ENCODE assay signal across 19 cellular contexts in genomic region chr5:41638685-41639084, GRCh38.
DNase-seq lines count a peak whose midpoint lies in the region; ATAC-seq and TF ChIP-seq lines count a peak whose summit lies in the region.
"Had no signal": no experiment of that assay in that cellular context is flagged by ENCODE, and none has a peak within 500 bp of the region (broad histone marks: within the 10 kb centered on the region; RNA-seq: fewer than 3 reads in every experiment).

No MANE protein-coding gene starts in this region.

- CTCF ChIA-PET in Caco-2 (lab: Charles Lee): interaction anchor here (1.0 to 1.5 kb wide), 3 partner anchors 113 to 734 kb away, joined by 3 to 7 read pairs (median 5); no protein-coding TSS in a partner anchor
- CTCF ChIA-PET in PC-3 (lab: Charles Lee): no interaction called here

- H3K9me3 Mint-ChIP-seq in Caco-2 (ENCODE audit: unreplicated experiment): no peaks in the 10 kb centered on the region
- H3K9me3 Mint-ChIP-seq: CD8-positive, alpha-beta T cell had no signal

- H3K36me3 ChIP-seq in Caco-2 (ENCODE audit: control insufficient read depth, insufficient read depth, low read length) (no peaks in the 10 kb centered on the region; the same call in 1 of the 2 replicates), PC-3 (ENCODE audit: low read depth, low read length) (no peaks in the 10 kb centered on the region), right lobe of liver (no peaks in the 10 kb centered on the region)
- H3K36me3 ChIP-seq: BLaER1 had no signal

- peaks cover 13% of the 10 kb centered on the region for H3K4me1 Mint-ChIP-seq in Caco-2 (ENCODE audit: low read depth, unreplicated experiment)
- H3K4me1 Mint-ChIP-seq: B cell; CD4-positive, CD25-positive, alpha-beta regulatory T cell had no signal

- no peak overlapping the region for H3K4me2 ChIP-seq in PC-3 (ENCODE audit: low read length)
- H3K4me2 ChIP-seq: BLaER1 had no signal

- no peak overlapping the region for H2AFZ ChIP-seq in PC-3 (ENCODE audit: low read length)
- H2AFZ ChIP-seq: GM23248 had no signal

- peak; percentile 47 to 56 for DNase-seq in Caco-2
- peak; percentile 46 for DNase-seq in PC-3
- DNase-seq in left lobe of liver (ENCODE audit: low spot score): no peak
- DNase-seq in right lobe of liver: peak in 1 of 3 donors; percentile 55
- DNase-seq in SKM-1 (lab: John Stamatoyannopoulos, UW; ENCODE audit: unreplicated experiment): no peak
- DNase-seq in OCI-M1 (lab: John Stamatoyannopoulos, UW): no peak
- DNase-seq: CD4-positive, CD25-positive, alpha-beta regulatory T cell; CD8-positive, alpha-beta T cell; DMS 273 treated with DMSO at 0.1 percent for 48 hours; DND-41; GM23248; H7; HCEC 1CT had no signal

- H3K9me2 ChIP-seq in PC-3 (replicated peaks; ENCODE audit: low read length): no peaks in the 10 kb centered on the region

- no peak overlapping the region for H3K4me3 ChIP-seq in Caco-2 (ENCODE audit: low read depth, low read length)
- H3K4me3 ChIP-seq in PC-3 (ENCODE audit: low read length): no peak overlapping the region
- H3K4me3 ChIP-seq in right lobe of liver: no peak overlapping the region
- H3K4me3 ChIP-seq: BLaER1, GM23248 had no signal

- H3K9ac ChIP-seq in PC-3 (ENCODE audit: low read length): no peak overlapping the region
- H3K9ac ChIP-seq: BLaER1, GM23248 had no signal

- BruUV-seq in Caco-2 (replicated peaks; lab: Mats Ljungman, UMichigan): no TSS peak
- no TSS peak for BruUV-seq in PC-3 (replicated peaks; lab: Mats Ljungman, UMichigan)

- no peak overlapping the region for H3K27ac Mint-ChIP-seq in Caco-2 (ENCODE audit: unreplicated experiment)
- H3K27ac Mint-ChIP-seq: B cell; CD4-positive, CD25-positive, alpha-beta regulatory T cell; CD8-positive, alpha-beta T cell had no signal

- no peak for TF ChIP-seq CTCF in Caco-2 (IDR thresholded peaks at IDR 0.05; ENCODE audit: insufficient read depth in 1 of 2, low read depth in 1 of 2, low read length in 1 of 2, severe bottlenecking in 1 of 2, unreplicated experiment in 1 of 2)
- TF ChIP-seq CTCF in PC-3 (conservative IDR thresholded peaks at IDR 0.05; ENCODE audit: low read depth, low read length): no peak
- no peak for TF ChIP-seq CTCF in right lobe of liver (IDR thresholded peaks at IDR 0.05)

- no peaks in the 10 kb centered on the region for H3F3A ChIP-seq in PC-3 (ENCODE audit: low read length, unreplicated experiment)

- no peaks in the 10 kb centered on the region for H3K27me3 ChIP-seq in Caco-2 (replicated peaks; ENCODE audit: control insufficient read depth, insufficient read depth, low read length)
- no peaks in the 10 kb centered on the region for H3K27me3 ChIP-seq in PC-3 (ENCODE audit: low read length)
- no peaks in the 10 kb centered on the region for H3K27me3 ChIP-seq in right lobe of liver
- H3K27me3 ChIP-seq: BLaER1 had no signal

- POLR2A ChIA-PET in Caco-2 (lab: Charles Lee) (no interaction called here), PC-3 (lab: Charles Lee; ENCODE audit: unreplicated experiment) (no interaction called here)

- H3K27ac ChIP-seq in PC-3 (ENCODE audit: low read length) (no peak overlapping the region), right lobe of liver (peak overlapping the region in 1 of 3 donors; percentile 45)
- H3K27ac ChIP-seq: 22Rv1, BLaER1, C4-2B, GM23248 had no signal

- no peaks in the 10 kb centered on the region for H3K36me3 Mint-ChIP-seq in Caco-2 (ENCODE audit: insufficient read depth, unreplicated experiment)
- H3K36me3 Mint-ChIP-seq: CD4-positive, CD25-positive, alpha-beta regulatory T cell; CD8-positive, alpha-beta T cell had no signal

- intact Hi-C loops in Caco-2 (cut with micrococcal nuclease; ENCODE audit: unreplicated experiment): loop anchor here (1.0 to 2.0 kb wide), 3 partner anchors 112 to 294 kb away; no protein-coding TSS in a partner anchor
- intact Hi-C loops in PC-3 (cut with micrococcal nuclease): no loop called here
- intact Hi-C loops in right lobe of liver (cut with DNase I): no loop called here

- no peaks in the 10 kb centered on the region for H4K20me1 ChIP-seq in PC-3 (ENCODE audit: low read length)
- H4K20me1 ChIP-seq: BLaER1 had no signal

- H3K9me3 ChIP-seq in Caco-2 (no peaks in the 10 kb centered on the region), PC-3 (ENCODE audit: low read length) (no peaks in the 10 kb centered on the region), right lobe of liver (no peaks in the 10 kb centered on the region)
- H3K9me3 ChIP-seq: BLaER1 had no signal

- ATAC-seq in PC-3: no peak
- ATAC-seq in left lobe of liver: peak; percentile 92
- ATAC-seq in right lobe of liver: peak; percentile 90 to 97 (median 92)
- no peak for ATAC-seq in GM21723 (IDR thresholded peaks at IDR 0.05; ENCODE audit: unreplicated experiment)
- ATAC-seq in HG03097 (IDR thresholded peaks at IDR 0.05; ENCODE audit: low FRiP score, unreplicated experiment): no peak
- ATAC-seq: CD8-positive, alpha-beta T cell had no signal

- H3K27me3 Mint-ChIP-seq in Caco-2 (ENCODE audit: insufficient read depth, unreplicated experiment): no peaks in the 10 kb centered on the region
- H3K27me3 Mint-ChIP-seq: CD4-positive, CD25-positive, alpha-beta regulatory T cell had no signal

- 15% methylated on average over 3 of the region's 3 CpGs for WGBS in right lobe of liver (ENCODE audit: insufficient coverage, low coverage, low lambda C conversion rate, missing lambda C conversion rate)

- H3K4me3 Mint-ChIP-seq in Caco-2 (ENCODE audit: unreplicated experiment): no peak overlapping the region
- H3K4me3 Mint-ChIP-seq: B cell; CD4-positive, CD25-positive, alpha-beta regulatory T cell; CD8-positive, alpha-beta T cell had no signal

- H3K79me2 ChIP-seq in PC-3 (ENCODE audit: low read length): no peaks in the 10 kb centered on the region

- H3K4me1 ChIP-seq in Caco-2 (peaks cover 32% of the 10 kb centered on the region), PC-3 (ENCODE audit: insufficient read depth, low read length) (no peaks in the 10 kb centered on the region), right lobe of liver (peaks cover 0 to 37% (median 11%) of the 10 kb centered on the region in 4 donors)

- no peak for TF ChIP-seq POLR2A in right lobe of liver (IDR thresholded peaks at IDR 0.05)

Comparison
In these comparisons a context has a peak if more than half of its experiments do, and no peak if none do; other contexts are left out.
1. DNase-seq: peak in Caco-2 (2 of 2) and PC-3 (single experiment); none in left lobe of liver (single experiment), SKM-1 (single experiment) and OCI-M1 (single experiment).
2. ATAC-seq: peak in left lobe of liver (single experiment) and right lobe of liver (4 of 4); none in PC-3 (single experiment), GM21723 (single experiment) and HG03097 (single experiment).